In the genomic region with DNA sequence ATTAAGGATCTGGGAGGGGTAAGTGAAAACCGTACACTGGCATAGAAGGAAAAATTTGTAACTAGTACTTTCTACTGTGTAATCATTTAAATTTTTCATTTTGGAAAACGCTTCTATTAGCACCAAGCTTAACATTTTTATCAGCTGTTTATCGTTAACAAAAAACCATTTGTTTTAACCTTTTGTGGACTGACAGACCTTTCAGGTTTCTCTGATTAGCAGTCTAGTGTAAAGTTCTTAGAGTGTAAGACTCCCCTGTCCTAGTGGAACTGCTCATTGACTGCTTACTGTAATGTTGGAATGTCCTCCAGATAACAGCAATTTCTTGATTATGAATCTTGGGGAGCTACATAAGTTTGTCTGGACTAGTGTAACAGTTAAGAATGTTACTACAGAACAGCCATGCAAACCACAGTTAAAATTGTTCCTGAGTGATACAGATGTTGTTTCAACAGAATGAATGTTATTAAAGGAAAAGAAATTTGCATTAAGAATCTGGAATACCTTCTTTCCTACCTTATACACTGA, we compare ENCODE assay signal across 1 cellular context.
TF ChIP-seq lines count a peak whose summit lies in the region.

No MANE protein-coding gene starts in this region.

TF ChIP-seq in H1, 55 proteins besides CTCF, POLR2A, EP300 and RAD21:
- TF ChIP-seq TAF1 (IDR thresholded peaks at IDR 0.05; ENCODE audit: low read depth, low read length) (no peak), BACH1 (IDR thresholded peaks at IDR 0.05; ENCODE audit: low read length) (no peak), TAF7 (optimal IDR thresholded peaks at IDR 0.05; ENCODE audit: borderline replicate concordance, low read depth, low read length) (no peak), POU5F1 (IDR thresholded peaks at IDR 0.05; ENCODE audit: low read depth, low read length) (no peak), CHD2 (IDR thresholded peaks at IDR 0.05; ENCODE audit: low read length) (no peak), BCL11A (IDR thresholded peaks at IDR 0.05; ENCODE audit: low read depth in 2 of 2, low read length in 2 of 2) (no peak), SUZ12 (IDR thresholded peaks at IDR 0.05; ENCODE audit: low read length) (no peak)
- TF ChIP-seq, protein P1, sequence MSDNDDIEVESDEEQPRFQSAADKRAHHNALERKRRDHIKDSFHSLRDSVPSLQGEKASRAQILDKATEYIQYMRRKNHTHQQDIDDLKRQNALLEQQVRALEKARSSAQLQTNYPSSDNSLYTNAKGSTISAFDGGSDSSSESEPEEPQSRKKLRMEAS (IDR thresholded peaks at IDR 0.05) = no peak
